ENCODE assay signal across 19 cellular contexts in genomic region chr1:224629965-224630364, GRCh38. TPM values are rescaled to one million over a fixed set of nuclear protein-coding genes. Genes with fewer than 3 reads are reported as not detected.
A peak's percentile ranks its signal among the peaks of the same experiment; 100 is the strongest.
DNase-seq lines count a peak whose midpoint lies in the region; ATAC-seq, FAIRE-seq and TF ChIP-seq lines count a peak whose summit lies in the region.
"Had no signal": no experiment of that assay in that cellular context is flagged by ENCODE, and none has a peak within 500 bp of the region (broad histone marks: within the 10 kb centered on the region; RNA-seq: fewer than 3 reads in every experiment).

No MANE protein-coding gene starts in this region.

- FAIRE-seq in GM12878 (lab: Jason Lieb, UNC), result no peak
- FAIRE-seq: GM12892 had no signal

- no peak for TF ChIP-seq POLR2A in GM12878 (IDR thresholded peaks at IDR 0.05; ENCODE audit: low read depth, low read length)

- H3K4me3 ChIP-seq in GM12878, result no peak overlapping the region
- H3K4me3 ChIP-seq: BLaER1, GM23248 had no signal

- no peaks in the 10 kb centered on the region for H3K79me2 ChIP-seq in GM12878 (ENCODE audit: control insufficient read depth, insufficient read depth, low read length)

- RAD21 ChIA-PET in GM12878 (lab: Charles Lee; ENCODE audit: unreplicated experiment), result interaction anchor here (0.6 kb wide), 1 partner anchor 445 kb away, joined by 3 read pairs; no protein-coding TSS in a partner anchor

- H3K4me1 ChIP-seq in GM12878 (ENCODE audit: control insufficient read depth, insufficient read depth, low read length), result no peaks in the 10 kb centered on the region

- no peak overlapping the region for H3K4me2 ChIP-seq in GM12878 (ENCODE audit: control insufficient read depth, insufficient read depth)
- H3K4me2 ChIP-seq: BLaER1 had no signal

- no peaks in the 10 kb centered on the region for H3K36me3 Mint-ChIP-seq in activated T-cell treated with anti-CD3 and anti-CD28 coated beads, Interleukin-2, amount 50 U/mL, for 72 hours (ENCODE audit: insufficient read depth in 2 of 2)
- H3K36me3 Mint-ChIP-seq: IgD-negative memory B cell had no signal

- no peak overlapping the region for H3K27ac ChIP-seq in GM12878 (ENCODE audit: control insufficient read depth, insufficient read depth)
- H3K27ac ChIP-seq: 22Rv1, BLaER1, GM23248 had no signal

- TF ChIP-seq EP300 in GM12878 (IDR thresholded peaks at IDR 0.05; ENCODE audit: borderline replicate concordance in 1 of 2, control insufficient read depth in 1 of 2, low read depth in 2 of 2, low read length in 2 of 2), result no peak

- H3K27me3 Mint-ChIP-seq in activated T-cell treated with anti-CD3 and anti-CD28 coated beads, Interleukin-2, amount 50 U/mL, for 72 hours (ENCODE audit: low read depth), result peaks cover 6% of the 10 kb centered on the region

- H3K27ac Mint-ChIP-seq in activated T-cell treated with anti-CD3 and anti-CD28 coated beads, Interleukin-2, amount 50 U/mL, for 72 hours, result no peak overlapping the region
- H3K27ac Mint-ChIP-seq: IgD-negative memory B cell had no signal

- BruUV-seq in GM12878 (replicated peaks; lab: Mats Ljungman, UMichigan), result no TSS peak

- ATAC-seq in GM12878 (peak; percentile 57), GM18517 (IDR thresholded peaks at IDR 0.05; ENCODE audit: unreplicated experiment) (no peak)
- no peak for ATAC-seq in activated T-cell treated with anti-CD3 and anti-CD28 coated beads, Interleukin-2, amount 50 U/mL, for 72 hours (replicated peaks in 1 of 2)
- ATAC-seq: HCT116 had no signal

- CTCF ChIA-PET in GM12878 (lab: Yijun Ruan, JAX), result interaction anchor here (1.1 to 1.4 kb wide), 2 partner anchors 13 to 14 kb away, joined by 3 to 5 read pairs; no protein-coding TSS in a partner anchor

- in situ Hi-C loops in GM12878 (cut with MboI), result no loop called here

- SMC1A ChIA-PET in GM12878 (lab: Charles Lee; ENCODE audit: uncharacterized antibody, unreplicated experiment), result interaction anchor here (1.2 kb wide), 1 partner anchor 117 kb away, joined by 5 read pairs; no protein-coding TSS in a partner anchor

- POLR2A ChIA-PET in GM12878 (lab: Charles Lee), result no interaction called here

- DNase-seq in DMS 273 (lab: John Stamatoyannopoulos, UW; ENCODE audit: unreplicated experiment) (peak; percentile 36), DMS 273 treated with DMSO at 0.1 percent for 48 hours (lab: John Stamatoyannopoulos, UW) (no peak), M059J (ENCODE audit: low read depth) (peak; percentile 38), NCI-H2171 (lab: John Stamatoyannopoulos, UW) (peak; percentile 29), GM12878 (ENCODE audit: low read depth, low spot score) (no peak), NOMO-1 treated with DMSO at 0.1 percent for 48 hours (lab: John Stamatoyannopoulos, UW; ENCODE audit: unreplicated experiment) (no peak)
- no peak for DNase-seq in activated T-cell treated with anti-CD3 and anti-CD28 coated beads, Interleukin-2, amount 50 U/mL, for 72 hours
- DNase-seq: DMS53; GM23248; NCI-H1694; NCI-H345; NK-92 treated with Interleukin-12 subunit alpha and Interleukin-12 subunit beta, amount 100 ng/mL, for 24 hours; T1000 had no signal

- no peaks in the 10 kb centered on the region for H4K20me1 ChIP-seq in GM12878 (ENCODE audit: control insufficient read depth, insufficient read depth)
- H4K20me1 ChIP-seq: BLaER1 had no signal

- no peak for TF ChIP-seq CTCF in GM12878 (IDR thresholded peaks at IDR 0.05 in 2 of 3, conservative IDR thresholded peaks at IDR 0.05 in 1 of 3; ENCODE audit: control insufficient read depth in 2 of 3, extremely low read depth in 1 of 3, insufficient read depth in 1 of 3, low read depth in 3 of 3, low read length in 3 of 3)

- H3K9me3 ChIP-seq in GM12878 (replicated peaks; ENCODE audit: control insufficient read depth, insufficient read depth, low read length), result no peaks in the 10 kb centered on the region
- H3K9me3 ChIP-seq: BLaER1 had no signal

- intact Hi-C loops in GM12878 (cut with micrococcal nuclease; ENCODE audit: unreplicated experiment), result no loop called here

- no peak overlapping the region for H3K4me3 Mint-ChIP-seq in activated T-cell treated with anti-CD3 and anti-CD28 coated beads, Interleukin-2, amount 50 U/mL, for 72 hours
- H3K4me3 Mint-ChIP-seq: IgD-negative memory B cell had no signal

- H3K36me3 ChIP-seq in GM12878 (ENCODE audit: control insufficient read depth in 2 of 2, insufficient read depth in 2 of 2, low read length in 1 of 2), result no peaks in the 10 kb centered on the region
- H3K36me3 ChIP-seq: BLaER1 had no signal

- no peak for TF ChIP-seq RAD21 in GM12878 (IDR thresholded peaks at IDR 0.05; ENCODE audit: insufficient read depth, low read depth, low read length)

- H3K4me1 Mint-ChIP-seq in activated T-cell treated with anti-CD3 and anti-CD28 coated beads, Interleukin-2, amount 50 U/mL, for 72 hours (ENCODE audit: low read depth), result peaks cover under 1% of the 10 kb centered on the region
- H3K4me1 Mint-ChIP-seq: IgD-negative memory B cell had no signal

- H2AFZ ChIP-seq in GM12878 (ENCODE audit: control insufficient read depth, low read depth, low read length), result no peak overlapping the region
- H2AFZ ChIP-seq: GM23248 had no signal

- no peak overlapping the region for H3K9ac ChIP-seq in GM12878 (ENCODE audit: control insufficient read depth, insufficient read depth, low read length)
- H3K9ac ChIP-seq: BLaER1, GM23248 had no signal

- H3K27me3 ChIP-seq in GM12878 (replicated peaks in 1 of 2; ENCODE audit: control insufficient read depth in 2 of 2, insufficient read depth in 2 of 2, low read length in 1 of 2), result peaks cover 0 to 3% of the 10 kb centered on the region in 2 experiments; a peak in 2 of 4 replicates
- H3K27me3 ChIP-seq: BLaER1 had no signal

- WGBS in GM12878 (ENCODE audit: insufficient coverage, insufficient replicate concordance, low lambda C conversion rate, missing lambda C conversion rate), result 35% methylated on average over 4 of the region's 4 CpGs

- no peaks in the 10 kb centered on the region for H3K9me3 Mint-ChIP-seq in activated T-cell treated with anti-CD3 and anti-CD28 coated beads, Interleukin-2, amount 50 U/mL, for 72 hours
- H3K9me3 Mint-ChIP-seq: IgD-negative memory B cell had no signal

TF ChIP-seq in GM12878, 131 proteins besides CTCF, POLR2A, EP300 and RAD21 (continues in another document):
- TF ChIP-seq TCF12 (IDR thresholded peaks at IDR 0.05; ENCODE audit: low read depth, low read length) (no peak), BRCA1 (IDR thresholded peaks at IDR 0.05; ENCODE audit: low read depth, low read length) (no peak), MAX (IDR thresholded peaks at IDR 0.05; ENCODE audit: low read depth, low read length) (no peak), ZNF217 (IDR thresholded peaks at IDR 0.05) (no peak), PRDM15 (CRISPR knock-in tag; IDR thresholded peaks at IDR 0.05) (no peak), SP1 (IDR thresholded peaks at IDR 0.05; ENCODE audit: low read depth, low read length) (no peak), SIX5 (IDR thresholded peaks at IDR 0.05; ENCODE audit: low read depth, low read length, severe bottlenecking) (no peak), GATAD2B (conservative IDR thresholded peaks at IDR 0.05; ENCODE audit: low read depth) (no peak), MYB (IDR thresholded peaks at IDR 0.05; ENCODE audit: borderline replicate concordance, low read depth, low read length) (no peak)

RNA-seq across cellular contexts. Expression of gene CNIH3, which starts 13.8 kb away (rescaled TPM):
- total RNA-seq in M059J (2014; rRNA removed; shearing (Covaris generic)), result 21.4 and 23.5 TPM in 2 replicates
- 3.5 and 7.3 TPM in 2 replicates for total RNA-seq in GM12878 (2013; cell fraction: nucleolus; rRNA removed)
- total RNA-seq in GM12878 (2014; rRNA removed) (1.9 and 2.0 TPM in 2 replicates), GM12878 (2014; rRNA removed; fragmentation: Illumina TruSeq; extraction: Trizol) (1.3 and 1.5 TPM in 2 replicates), GM12878 (2021) (1.7 and 2.0 TPM in 2 replicates)
- 1.1 TPM for polyA plus RNA-seq in GM12878 (2011; ENCODE audit: low read depth)
- polyA plus RNA-seq in GM12878 (2011; rRNA removed) (5.8 and 7.6 TPM in 2 replicates), GM12878 (2014; fragmentation: Illumina TruSeq; extraction: Trizol) (2.0 and 2.2 TPM in 2 replicates), GM12878 (2014; fragmentation: Nextera tagmentation; extraction: Ambion mirVana) (1 to 10 TPM; 1.4 TPM), GM12878 (2014; rRNA removed) (0.77 and 1.0 TPM in 2 replicates), GM12878 (2016; fragmentation: Nextera tagmentation; extraction: Ambion mirVana) (1 to 10 TPM; 1.9 to 2.1 TPM)
- polyA plus RNA-seq in GM12878 (2011; cell fraction: cytosol; rRNA removed), result 3.6 and 4.1 TPM in 2 replicates
- polyA plus RNA-seq in GM12878 (2011; cell fraction: nucleus; rRNA removed), result 3.0 and 3.5 TPM in 2 replicates
- 2.7 and 3.2 TPM in 2 replicates for polyA plus RNA-seq in GM12878 (2012)
- 6.1 and 6.6 TPM in 2 replicates for polyA minus RNA-seq in GM12878 (2011; rRNA and poly(A)+ RNA removed)
- 1.3 and 1.4 TPM in 2 replicates for polyA minus RNA-seq in GM12878 (2011; cell fraction: cytosol; rRNA and poly(A)+ RNA removed)
- polyA minus RNA-seq in GM12878 (2011; cell fraction: nucleus; rRNA and poly(A)+ RNA removed), result 2.8 and 4.4 TPM in 2 replicates
- total RNA-seq in activated T-cell treated with anti-CD3 and anti-CD28 coated beads, Interleukin-2, amount 50 U/mL, for 72 hours, result 1 to 10 TPM in 1 of 2 donors, under 1 TPM in 1; 0.62 to 1.4 TPM

Comparison
In these comparisons a context has a peak if more than half of its experiments do, and no peak if none do; other contexts are left out.
1. DNase-seq: peak in DMS 273 (single experiment), M059J (single experiment) and NCI-H2171 (single experiment); none in DMS 273 treated with DMSO at 0.1 percent for 48 hours (single experiment), GM12878 (single experiment), NOMO-1 treated with DMSO at 0.1 percent for 48 hours (single experiment) and activated T-cell treated with anti-CD3 and anti-CD28 coated beads, Interleukin-2, amount 50 U/mL, for 72 hours (0 of 2).